ENCODE assay signal across 4 cellular contexts in the genomic region with DNA sequence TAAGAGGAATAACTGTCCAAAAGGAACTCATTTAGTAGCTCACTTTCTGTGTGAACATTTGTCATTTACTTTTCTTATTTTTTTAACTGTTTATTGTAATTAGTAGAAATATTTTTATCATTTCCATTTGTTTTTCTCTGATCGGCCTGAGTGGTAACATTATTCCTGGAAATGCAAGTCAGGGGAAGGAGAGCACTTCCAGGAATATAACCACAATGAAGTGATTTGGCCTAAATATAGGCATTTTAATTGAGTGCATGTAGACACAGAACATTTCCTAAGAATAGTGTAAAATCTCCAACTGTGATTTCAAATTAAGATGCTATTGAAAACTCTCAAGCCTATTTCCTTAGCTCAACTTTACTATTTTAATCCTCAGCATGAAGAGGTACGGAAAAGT.
TF ChIP-seq lines count a peak whose summit lies in the region.

No MANE protein-coding gene starts in this region.

TF ChIP-seq in SK-N-SH, 30 proteins besides CTCF, POLR2A, EP300 and RAD21:
- 0 out of 2 replicates have a peak, but pooled peaks have one; percentile 1 for TF ChIP-seq EZH2phosphoT487 (IDR thresholded peaks at IDR 0.05; ENCODE audit: borderline replicate concordance, low read depth)
- no peak for TF ChIP-seq TEAD4 (IDR thresholded peaks at IDR 0.05; ENCODE audit: borderline replicate concordance, insufficient read depth)

TF ChIP-seq in SK-N-SH treated with all-trans-retinoic acid at 6 μM for 48 hours, 23 proteins besides CTCF, POLR2A, EP300 and RAD21 (continued from another document and continues in another):
- no peak for TF ChIP-seq ZNF8 (CRISPR knock-in tag; IDR thresholded peaks at IDR 0.05)
- no peak for TF ChIP-seq SNAI2 (CRISPR knock-in tag; IDR thresholded peaks at IDR 0.05)
- TF ChIP-seq ZNF565 (CRISPR knock-in tag; conservative IDR thresholded peaks at IDR 0.05; ENCODE audit: low read depth): no peak
- no peak for TF ChIP-seq ISL1 (CRISPR knock-in tag; IDR thresholded peaks at IDR 0.05)
- no peak for TF ChIP-seq CSDC2 (CRISPR knock-in tag; IDR thresholded peaks at IDR 0.05)
- no peak for TF ChIP-seq ZC3H10 (CRISPR knock-in tag; IDR thresholded peaks at IDR 0.05)
- TF ChIP-seq, protein P1, sequence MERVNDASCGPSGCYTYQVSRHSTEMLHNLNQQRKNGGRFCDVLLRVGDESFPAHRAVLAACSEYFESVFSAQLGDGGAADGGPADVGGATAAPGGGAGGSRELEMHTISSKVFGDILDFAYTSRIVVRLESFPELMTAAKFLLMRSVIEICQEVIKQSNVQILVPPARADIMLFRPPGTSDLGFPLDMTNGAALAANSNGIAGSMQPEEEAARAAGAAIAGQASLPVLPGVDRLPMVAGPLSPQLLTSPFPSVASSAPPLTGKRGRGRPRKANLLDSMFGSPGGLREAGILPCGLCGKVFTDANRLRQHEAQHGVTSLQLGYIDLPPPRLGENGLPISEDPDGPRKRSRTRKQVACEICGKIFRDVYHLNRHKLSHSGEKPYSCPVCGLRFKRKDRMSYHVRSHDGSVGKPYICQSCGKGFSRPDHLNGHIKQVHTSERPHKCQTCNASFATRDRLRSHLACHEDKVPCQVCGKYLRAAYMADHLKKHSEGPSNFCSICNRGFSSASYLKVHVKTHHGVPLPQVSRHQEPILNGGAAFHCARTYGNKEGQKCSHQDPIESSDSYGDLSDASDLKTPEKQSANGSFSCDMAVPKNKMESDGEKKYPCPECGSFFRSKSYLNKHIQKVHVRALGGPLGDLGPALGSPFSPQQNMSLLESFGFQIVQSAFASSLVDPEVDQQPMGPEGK (CRISPR knock-in tag; IDR thresholded peaks at IDR 0.05; ENCODE audit: borderline replicate concordance): no peak
- TF ChIP-seq, protein P2, sequence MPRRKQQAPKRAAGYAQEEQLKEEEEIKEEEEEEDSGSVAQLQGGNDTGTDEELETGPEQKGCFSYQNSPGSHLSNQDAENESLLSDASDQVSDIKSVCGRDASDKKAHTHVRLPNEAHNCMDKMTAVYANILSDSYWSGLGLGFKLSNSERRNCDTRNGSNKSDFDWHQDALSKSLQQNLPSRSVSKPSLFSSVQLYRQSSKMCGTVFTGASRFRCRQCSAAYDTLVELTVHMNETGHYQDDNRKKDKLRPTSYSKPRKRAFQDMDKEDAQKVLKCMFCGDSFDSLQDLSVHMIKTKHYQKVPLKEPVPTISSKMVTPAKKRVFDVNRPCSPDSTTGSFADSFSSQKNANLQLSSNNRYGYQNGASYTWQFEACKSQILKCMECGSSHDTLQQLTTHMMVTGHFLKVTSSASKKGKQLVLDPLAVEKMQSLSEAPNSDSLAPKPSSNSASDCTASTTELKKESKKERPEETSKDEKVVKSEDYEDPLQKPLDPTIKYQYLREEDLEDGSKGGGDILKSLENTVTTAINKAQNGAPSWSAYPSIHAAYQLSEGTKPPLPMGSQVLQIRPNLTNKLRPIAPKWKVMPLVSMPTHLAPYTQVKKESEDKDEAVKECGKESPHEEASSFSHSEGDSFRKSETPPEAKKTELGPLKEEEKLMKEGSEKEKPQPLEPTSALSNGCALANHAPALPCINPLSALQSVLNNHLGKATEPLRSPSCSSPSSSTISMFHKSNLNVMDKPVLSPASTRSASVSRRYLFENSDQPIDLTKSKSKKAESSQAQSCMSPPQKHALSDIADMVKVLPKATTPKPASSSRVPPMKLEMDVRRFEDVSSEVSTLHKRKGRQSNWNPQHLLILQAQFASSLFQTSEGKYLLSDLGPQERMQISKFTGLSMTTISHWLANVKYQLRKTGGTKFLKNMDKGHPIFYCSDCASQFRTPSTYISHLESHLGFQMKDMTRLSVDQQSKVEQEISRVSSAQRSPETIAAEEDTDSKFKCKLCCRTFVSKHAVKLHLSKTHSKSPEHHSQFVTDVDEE (CRISPR knock-in tag; IDR thresholded peaks at IDR 0.05): no peak
- no peak for TF ChIP-seq ZFP3 (CRISPR knock-in tag; IDR thresholded peaks at IDR 0.05)
- TF ChIP-seq, protein P3, sequence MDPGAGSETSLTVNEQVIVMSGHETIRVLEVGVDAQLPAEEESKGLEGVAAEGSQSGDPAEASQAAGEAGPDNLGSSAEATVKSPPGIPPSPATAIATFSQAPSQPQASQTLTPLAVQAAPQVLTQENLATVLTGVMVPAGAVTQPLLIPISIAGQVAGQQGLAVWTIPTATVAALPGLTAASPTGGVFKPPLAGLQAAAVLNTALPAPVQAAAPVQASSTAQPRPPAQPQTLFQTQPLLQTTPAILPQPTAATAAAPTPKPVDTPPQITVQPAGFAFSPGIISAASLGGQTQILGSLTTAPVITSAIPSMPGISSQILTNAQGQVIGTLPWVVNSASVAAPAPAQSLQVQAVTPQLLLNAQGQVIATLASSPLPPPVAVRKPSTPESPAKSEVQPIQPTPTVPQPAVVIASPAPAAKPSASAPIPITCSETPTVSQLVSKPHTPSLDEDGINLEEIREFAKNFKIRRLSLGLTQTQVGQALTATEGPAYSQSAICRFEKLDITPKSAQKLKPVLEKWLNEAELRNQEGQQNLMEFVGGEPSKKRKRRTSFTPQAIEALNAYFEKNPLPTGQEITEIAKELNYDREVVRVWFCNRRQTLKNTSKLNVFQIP (CRISPR knock-in tag; IDR thresholded peaks at IDR 0.05; ENCODE audit: borderline replicate concordance, low read depth): no peak
- no peak for TF ChIP-seq BACH2 (CRISPR knock-in tag; IDR thresholded peaks at IDR 0.05; ENCODE audit: borderline replicate concordance)

TF ChIP-seq in HEK293, 187 proteins besides CTCF, POLR2A, EP300 and RAD21:
- TF ChIP-seq, protein P4, sequence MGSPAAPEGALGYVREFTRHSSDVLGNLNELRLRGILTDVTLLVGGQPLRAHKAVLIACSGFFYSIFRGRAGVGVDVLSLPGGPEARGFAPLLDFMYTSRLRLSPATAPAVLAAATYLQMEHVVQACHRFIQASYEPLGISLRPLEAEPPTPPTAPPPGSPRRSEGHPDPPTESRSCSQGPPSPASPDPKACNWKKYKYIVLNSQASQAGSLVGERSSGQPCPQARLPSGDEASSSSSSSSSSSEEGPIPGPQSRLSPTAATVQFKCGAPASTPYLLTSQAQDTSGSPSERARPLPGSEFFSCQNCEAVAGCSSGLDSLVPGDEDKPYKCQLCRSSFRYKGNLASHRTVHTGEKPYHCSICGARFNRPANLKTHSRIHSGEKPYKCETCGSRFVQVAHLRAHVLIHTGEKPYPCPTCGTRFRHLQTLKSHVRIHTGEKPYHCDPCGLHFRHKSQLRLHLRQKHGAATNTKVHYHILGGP (tag by site-specific recombination; IDR thresholded peaks at IDR 0.05): peak; percentile 71; the same call in 1 of the 2 replicates
- TF ChIP-seq, protein P5, sequence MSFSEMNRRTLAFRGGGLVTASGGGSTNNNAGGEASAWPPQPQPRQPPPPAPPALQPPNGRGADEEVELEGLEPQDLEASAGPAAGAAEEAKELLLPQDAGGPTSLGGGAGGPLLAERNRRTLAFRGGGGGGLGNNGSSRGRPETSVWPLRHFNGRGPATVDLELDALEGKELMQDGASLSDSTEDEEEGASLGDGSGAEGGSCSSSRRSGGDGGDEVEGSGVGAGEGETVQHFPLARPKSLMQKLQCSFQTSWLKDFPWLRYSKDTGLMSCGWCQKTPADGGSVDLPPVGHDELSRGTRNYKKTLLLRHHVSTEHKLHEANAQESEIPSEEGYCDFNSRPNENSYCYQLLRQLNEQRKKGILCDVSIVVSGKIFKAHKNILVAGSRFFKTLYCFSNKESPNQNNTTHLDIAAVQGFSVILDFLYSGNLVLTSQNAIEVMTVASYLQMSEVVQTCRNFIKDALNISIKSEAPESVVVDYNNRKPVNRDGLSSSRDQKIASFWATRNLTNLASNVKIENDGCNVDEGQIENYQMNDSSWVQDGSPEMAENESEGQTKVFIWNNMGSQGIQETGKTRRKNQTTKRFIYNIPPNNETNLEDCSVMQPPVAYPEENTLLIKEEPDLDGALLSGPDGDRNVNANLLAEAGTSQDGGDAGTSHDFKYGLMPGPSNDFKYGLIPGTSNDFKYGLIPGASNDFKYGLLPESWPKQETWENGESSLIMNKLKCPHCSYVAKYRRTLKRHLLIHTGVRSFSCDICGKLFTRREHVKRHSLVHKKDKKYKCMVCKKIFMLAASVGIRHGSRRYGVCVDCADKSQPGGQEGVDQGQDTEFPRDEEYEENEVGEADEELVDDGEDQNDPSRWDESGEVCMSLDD (tag by site-specific recombination; IDR thresholded peaks at IDR 0.05): no peak
- TF ChIP-seq ZNF248 (tag by site-specific recombination; IDR thresholded peaks at IDR 0.05) (no peak), ZBTB48 (tag by site-specific recombination; IDR thresholded peaks at IDR 0.05) (no peak), ZNF600 (tag by site-specific recombination; IDR thresholded peaks at IDR 0.05) (no peak), GLIS2 (tag by site-specific recombination; IDR thresholded peaks at IDR 0.05) (no peak)

TF ChIP-seq in H1, 55 proteins besides CTCF, POLR2A, EP300 and RAD21 (continued from another document):
- TF ChIP-seq TEAD4 (IDR thresholded peaks at IDR 0.05; ENCODE audit: low read depth, low read length) (no peak), BACH1 (IDR thresholded peaks at IDR 0.05; ENCODE audit: low read length) (no peak), SP1 (IDR thresholded peaks at IDR 0.05; ENCODE audit: low read depth, low read length) (no peak), EGR1 (IDR thresholded peaks at IDR 0.05; ENCODE audit: borderline replicate concordance, low read depth, low read length) (no peak), POU5F1 (IDR thresholded peaks at IDR 0.05; ENCODE audit: low read depth, low read length) (no peak), SIN3A (conservative IDR thresholded peaks at IDR 0.05 in 1 of 2, IDR thresholded peaks at IDR 0.05 in 1 of 2; ENCODE audit: low read depth in 1 of 2, low read length in 2 of 2) (no peak), HDAC2 (IDR thresholded peaks at IDR 0.05; ENCODE audit: borderline replicate concordance in 1 of 2, low read depth in 2 of 2, low read length in 2 of 2) (no peak), NRF1 (IDR thresholded peaks at IDR 0.05; ENCODE audit: low read depth, low read length) (no peak), SUZ12 (IDR thresholded peaks at IDR 0.05; ENCODE audit: low read length) (no peak), SIX5 (IDR thresholded peaks at IDR 0.05; ENCODE audit: low read depth, low read length) (no peak), JUND (IDR thresholded peaks at IDR 0.05; ENCODE audit: low read length) (no peak)
- TF ChIP-seq, protein P6, sequence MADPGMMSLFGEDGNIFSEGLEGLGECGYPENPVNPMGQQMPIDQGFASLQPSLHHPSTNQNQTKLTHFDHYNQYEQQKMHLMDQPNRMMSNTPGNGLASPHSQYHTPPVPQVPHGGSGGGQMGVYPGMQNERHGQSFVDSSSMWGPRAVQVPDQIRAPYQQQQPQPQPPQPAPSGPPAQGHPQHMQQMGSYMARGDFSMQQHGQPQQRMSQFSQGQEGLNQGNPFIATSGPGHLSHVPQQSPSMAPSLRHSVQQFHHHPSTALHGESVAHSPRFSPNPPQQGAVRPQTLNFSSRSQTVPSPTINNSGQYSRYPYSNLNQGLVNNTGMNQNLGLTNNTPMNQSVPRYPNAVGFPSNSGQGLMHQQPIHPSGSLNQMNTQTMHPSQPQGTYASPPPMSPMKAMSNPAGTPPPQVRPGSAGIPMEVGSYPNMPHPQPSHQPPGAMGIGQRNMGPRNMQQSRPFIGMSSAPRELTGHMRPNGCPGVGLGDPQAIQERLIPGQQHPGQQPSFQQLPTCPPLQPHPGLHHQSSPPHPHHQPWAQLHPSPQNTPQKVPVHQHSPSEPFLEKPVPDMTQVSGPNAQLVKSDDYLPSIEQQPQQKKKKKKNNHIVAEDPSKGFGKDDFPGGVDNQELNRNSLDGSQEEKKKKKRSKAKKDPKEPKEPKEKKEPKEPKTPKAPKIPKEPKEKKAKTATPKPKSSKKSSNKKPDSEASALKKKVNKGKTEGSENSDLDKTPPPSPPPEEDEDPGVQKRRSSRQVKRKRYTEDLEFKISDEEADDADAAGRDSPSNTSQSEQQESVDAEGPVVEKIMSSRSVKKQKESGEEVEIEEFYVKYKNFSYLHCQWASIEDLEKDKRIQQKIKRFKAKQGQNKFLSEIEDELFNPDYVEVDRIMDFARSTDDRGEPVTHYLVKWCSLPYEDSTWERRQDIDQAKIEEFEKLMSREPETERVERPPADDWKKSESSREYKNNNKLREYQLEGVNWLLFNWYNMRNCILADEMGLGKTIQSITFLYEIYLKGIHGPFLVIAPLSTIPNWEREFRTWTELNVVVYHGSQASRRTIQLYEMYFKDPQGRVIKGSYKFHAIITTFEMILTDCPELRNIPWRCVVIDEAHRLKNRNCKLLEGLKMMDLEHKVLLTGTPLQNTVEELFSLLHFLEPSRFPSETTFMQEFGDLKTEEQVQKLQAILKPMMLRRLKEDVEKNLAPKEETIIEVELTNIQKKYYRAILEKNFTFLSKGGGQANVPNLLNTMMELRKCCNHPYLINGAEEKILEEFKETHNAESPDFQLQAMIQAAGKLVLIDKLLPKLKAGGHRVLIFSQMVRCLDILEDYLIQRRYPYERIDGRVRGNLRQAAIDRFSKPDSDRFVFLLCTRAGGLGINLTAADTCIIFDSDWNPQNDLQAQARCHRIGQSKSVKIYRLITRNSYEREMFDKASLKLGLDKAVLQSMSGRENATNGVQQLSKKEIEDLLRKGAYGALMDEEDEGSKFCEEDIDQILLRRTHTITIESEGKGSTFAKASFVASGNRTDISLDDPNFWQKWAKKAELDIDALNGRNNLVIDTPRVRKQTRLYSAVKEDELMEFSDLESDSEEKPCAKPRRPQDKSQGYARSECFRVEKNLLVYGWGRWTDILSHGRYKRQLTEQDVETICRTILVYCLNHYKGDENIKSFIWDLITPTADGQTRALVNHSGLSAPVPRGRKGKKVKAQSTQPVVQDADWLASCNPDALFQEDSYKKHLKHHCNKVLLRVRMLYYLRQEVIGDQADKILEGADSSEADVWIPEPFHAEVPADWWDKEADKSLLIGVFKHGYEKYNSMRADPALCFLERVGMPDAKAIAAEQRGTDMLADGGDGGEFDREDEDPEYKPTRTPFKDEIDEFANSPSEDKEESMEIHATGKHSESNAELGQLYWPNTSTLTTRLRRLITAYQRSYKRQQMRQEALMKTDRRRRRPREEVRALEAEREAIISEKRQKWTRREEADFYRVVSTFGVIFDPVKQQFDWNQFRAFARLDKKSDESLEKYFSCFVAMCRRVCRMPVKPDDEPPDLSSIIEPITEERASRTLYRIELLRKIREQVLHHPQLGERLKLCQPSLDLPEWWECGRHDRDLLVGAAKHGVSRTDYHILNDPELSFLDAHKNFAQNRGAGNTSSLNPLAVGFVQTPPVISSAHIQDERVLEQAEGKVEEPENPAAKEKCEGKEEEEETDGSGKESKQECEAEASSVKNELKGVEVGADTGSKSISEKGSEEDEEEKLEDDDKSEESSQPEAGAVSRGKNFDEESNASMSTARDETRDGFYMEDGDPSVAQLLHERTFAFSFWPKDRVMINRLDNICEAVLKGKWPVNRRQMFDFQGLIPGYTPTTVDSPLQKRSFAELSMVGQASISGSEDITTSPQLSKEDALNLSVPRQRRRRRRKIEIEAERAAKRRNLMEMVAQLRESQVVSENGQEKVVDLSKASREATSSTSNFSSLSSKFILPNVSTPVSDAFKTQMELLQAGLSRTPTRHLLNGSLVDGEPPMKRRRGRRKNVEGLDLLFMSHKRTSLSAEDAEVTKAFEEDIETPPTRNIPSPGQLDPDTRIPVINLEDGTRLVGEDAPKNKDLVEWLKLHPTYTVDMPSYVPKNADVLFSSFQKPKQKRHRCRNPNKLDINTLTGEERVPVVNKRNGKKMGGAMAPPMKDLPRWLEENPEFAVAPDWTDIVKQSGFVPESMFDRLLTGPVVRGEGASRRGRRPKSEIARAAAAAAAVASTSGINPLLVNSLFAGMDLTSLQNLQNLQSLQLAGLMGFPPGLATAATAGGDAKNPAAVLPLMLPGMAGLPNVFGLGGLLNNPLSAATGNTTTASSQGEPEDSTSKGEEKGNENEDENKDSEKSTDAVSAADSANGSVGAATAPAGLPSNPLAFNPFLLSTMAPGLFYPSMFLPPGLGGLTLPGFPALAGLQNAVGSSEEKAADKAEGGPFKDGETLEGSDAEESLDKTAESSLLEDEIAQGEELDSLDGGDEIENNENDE (IDR thresholded peaks at IDR 0.05; ENCODE audit: insufficient replicate concordance, low read length): no peak
